1 cellular context compared by ENCODE assay signal in the genomic region with DNA sequence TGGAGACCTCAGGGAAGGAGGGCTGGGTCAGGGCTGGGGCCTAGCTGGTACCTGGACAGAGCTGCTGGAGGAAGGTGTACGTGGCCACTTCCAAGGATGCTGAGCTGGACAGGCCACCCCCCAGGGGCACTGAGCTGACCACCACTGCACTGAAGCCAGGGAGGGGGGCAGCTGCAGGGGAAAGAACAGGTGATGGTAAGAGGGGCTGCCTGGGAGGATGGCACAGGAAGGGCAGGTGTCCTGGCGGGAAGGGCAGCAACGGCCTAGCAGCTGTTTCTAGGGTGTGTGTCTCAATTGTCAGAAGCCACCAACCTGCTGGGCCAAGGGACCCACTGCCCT.
TF ChIP-seq lines count a peak whose summit lies in the region.

No MANE protein-coding gene starts in this region.

TF ChIP-seq in H1, 55 proteins besides CTCF, POLR2A, EP300 and RAD21:
- TF ChIP-seq CREB1 (IDR thresholded peaks at IDR 0.05) (no peak), SRF (IDR thresholded peaks at IDR 0.05; ENCODE audit: low read depth, low read length) (no peak), NRF1 (IDR thresholded peaks at IDR 0.05; ENCODE audit: low read depth, low read length) (no peak), SUZ12 (IDR thresholded peaks at IDR 0.05; ENCODE audit: low read length) (no peak), RBBP5 (IDR thresholded peaks at IDR 0.05; ENCODE audit: borderline replicate concordance, low read depth, low read length) (no peak), BRCA1 (IDR thresholded peaks at IDR 0.05; ENCODE audit: low read depth, low read length) (no peak), SP1 (IDR thresholded peaks at IDR 0.05; ENCODE audit: low read depth, low read length) (no peak), CBX8 (IDR thresholded peaks at IDR 0.05; ENCODE audit: borderline replicate concordance, low read depth, low read length) (no peak), TBP (IDR thresholded peaks at IDR 0.05; ENCODE audit: low read depth, low read length) (no peak), EZH2 (IDR thresholded peaks at IDR 0.05; ENCODE audit: low read depth, low read length, severe bottlenecking) (no peak), KDM4A (IDR thresholded peaks at IDR 0.05; ENCODE audit: low read depth, low read length, severe bottlenecking) (no peak), TAF1 (IDR thresholded peaks at IDR 0.05; ENCODE audit: low read depth, low read length) (no peak), RNF2 (IDR thresholded peaks at IDR 0.05; ENCODE audit: borderline replicate concordance, low read depth, low read length, missing control alignments, poor library complexity, severe bottlenecking) (no peak), SP2 (IDR thresholded peaks at IDR 0.05; ENCODE audit: low read length) (no peak), KDM5A (IDR thresholded peaks at IDR 0.05; ENCODE audit: low read length) (no peak), HDAC2 (IDR thresholded peaks at IDR 0.05; ENCODE audit: borderline replicate concordance in 1 of 2, low read depth in 2 of 2, low read length in 2 of 2) (no peak), TEAD4 (IDR thresholded peaks at IDR 0.05; ENCODE audit: low read depth, low read length) (no peak), E2F6 (IDR thresholded peaks at IDR 0.05) (no peak)
- TF ChIP-seq, protein P1, sequence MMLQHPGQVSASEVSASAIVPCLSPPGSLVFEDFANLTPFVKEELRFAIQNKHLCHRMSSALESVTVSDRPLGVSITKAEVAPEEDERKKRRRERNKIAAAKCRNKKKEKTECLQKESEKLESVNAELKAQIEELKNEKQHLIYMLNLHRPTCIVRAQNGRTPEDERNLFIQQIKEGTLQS (IDR thresholded peaks at IDR 0.05; ENCODE audit: insufficient read depth, low read depth, low read length), result no peak
TF ChIP-seq in H1: peak in this region for 0.
